ENCODE assay signal across 1 cellular context in the genomic region with DNA sequence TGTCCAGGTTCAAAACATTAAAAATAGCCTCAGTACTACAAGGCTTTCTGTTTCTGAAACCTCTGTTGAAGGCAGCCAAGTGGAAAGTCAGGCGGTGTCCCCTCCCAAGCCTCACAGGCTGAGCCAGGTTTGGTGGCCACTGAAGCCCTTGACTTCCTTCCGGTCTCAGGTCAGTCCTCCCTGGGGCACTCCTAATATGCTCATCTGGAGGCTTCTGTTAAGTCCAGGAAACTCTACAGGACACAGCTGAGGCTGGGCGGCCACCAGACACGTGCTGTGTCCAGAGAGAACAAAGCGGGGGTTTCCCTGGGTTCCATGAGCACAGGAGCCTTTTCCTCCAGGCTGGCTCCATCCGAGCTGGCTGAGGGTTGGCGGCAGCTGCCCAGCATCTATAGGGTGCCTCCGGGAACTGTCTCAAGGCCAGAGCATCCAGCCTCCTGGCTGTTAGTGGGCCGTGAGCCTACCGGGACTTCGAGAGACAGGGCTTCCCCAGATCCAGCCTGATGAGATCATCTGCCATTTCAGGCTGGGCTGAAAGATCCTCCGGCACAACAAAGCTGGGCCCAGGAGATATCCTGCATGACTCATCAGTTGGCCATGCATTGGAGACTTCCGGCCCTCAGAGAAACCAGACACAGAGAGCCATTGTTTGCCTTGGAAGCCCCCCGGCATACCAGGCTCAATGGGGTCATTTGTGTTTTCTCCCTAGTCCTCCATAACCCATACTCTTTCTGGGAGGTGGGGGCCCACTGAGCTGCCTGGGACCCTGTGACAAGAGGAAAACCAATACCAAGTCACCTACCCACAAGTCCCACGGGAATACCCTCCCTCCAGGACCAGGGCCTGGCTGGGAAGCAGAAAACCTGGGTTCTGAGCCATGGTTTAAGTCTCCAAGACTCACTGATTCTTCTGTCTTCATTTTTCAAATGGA.
TF ChIP-seq lines count a peak whose summit lies in the region.

No MANE protein-coding gene starts in this region.

TF ChIP-seq in HepG2, 621 proteins besides CTCF, POLR2A, EP300 and RAD21 (continued from another document and continues in another):
- no peak for TF ChIP-seq IRF1 (CRISPR knock-in tag; IDR thresholded peaks at IDR 0.05; ENCODE audit: low read depth)
- no peak; the same call in 1 of the 2 replicates for TF ChIP-seq ZNF670 (CRISPR knock-in tag; IDR thresholded peaks at IDR 0.05; ENCODE audit: borderline replicate concordance)
- TF ChIP-seq, protein P1, sequence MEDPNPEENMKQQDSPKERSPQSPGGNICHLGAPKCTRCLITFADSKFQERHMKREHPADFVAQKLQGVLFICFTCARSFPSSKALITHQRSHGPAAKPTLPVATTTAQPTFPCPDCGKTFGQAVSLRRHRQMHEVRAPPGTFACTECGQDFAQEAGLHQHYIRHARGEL (CRISPR knock-in tag; IDR thresholded peaks at IDR 0.05) = no peak
- peak; percentile 100 for TF ChIP-seq FOSL1 (CRISPR knock-in tag; IDR thresholded peaks at IDR 0.05; ENCODE audit: borderline replicate concordance)
- peak; percentile 88; the same call in 1 of the 2 replicates for TF ChIP-seq MYC (CRISPR knock-in tag; IDR thresholded peaks at IDR 0.05; ENCODE audit: borderline replicate concordance)
- peak; percentile 86 for TF ChIP-seq ELF1 (CRISPR knock-in tag; IDR thresholded peaks at IDR 0.05)
- TF ChIP-seq KDM1A (CRISPR knock-in tag; IDR thresholded peaks at IDR 0.05) = peak; percentile 77; the same call in 1 of the 2 replicates
- TF ChIP-seq PHB2 (IDR thresholded peaks at IDR 0.05; ENCODE audit: partially characterized antibody) = no peak
- no peak for TF ChIP-seq ZNF678 (CRISPR knock-in tag; IDR thresholded peaks at IDR 0.05)
- TF ChIP-seq SMC3 (IDR thresholded peaks at IDR 0.05; ENCODE audit: low read length) = peak; percentile 36; the same call in 1 of the 2 replicates
- TF ChIP-seq ZNF329 (CRISPR knock-in tag; IDR thresholded peaks at IDR 0.05; ENCODE audit: low read depth) = peak; percentile 88
- TF ChIP-seq ZZZ3 (CRISPR knock-in tag; IDR thresholded peaks at IDR 0.05; ENCODE audit: borderline replicate concordance) = peak; percentile 87
- no peak for TF ChIP-seq ZBTB2 (CRISPR knock-in tag; IDR thresholded peaks at IDR 0.05; ENCODE audit: low read depth)
- TF ChIP-seq ZNF703 (CRISPR knock-in tag; IDR thresholded peaks at IDR 0.05; ENCODE audit: borderline replicate concordance) = peak; percentile 89; the same call in 1 of the 2 replicates
- TF ChIP-seq ZSCAN22 (CRISPR knock-in tag; IDR thresholded peaks at IDR 0.05) = no peak
- TF ChIP-seq CBX2 (IDR thresholded peaks at IDR 0.05; ENCODE audit: low read depth, low read length) = no peak
- TF ChIP-seq CBX2 (CRISPR knock-in tag; IDR thresholded peaks at IDR 0.05; ENCODE audit: low read depth) = 0 out of 2 replicates have a peak, but pooled peaks have one; percentile 22
- TF ChIP-seq PPARG (CRISPR knock-in tag; conservative IDR thresholded peaks at IDR 0.05) = peak; percentile 92
- TF ChIP-seq ZNF331 (CRISPR knock-in tag; IDR thresholded peaks at IDR 0.05) = peak; percentile 88; the same call in 1 of the 2 replicates
- peak; percentile 70 for TF ChIP-seq GATAD1 (CRISPR knock-in tag; IDR thresholded peaks at IDR 0.05)
- no peak for TF ChIP-seq DR1 (CRISPR knock-in tag; IDR thresholded peaks at IDR 0.05)
- no peak for TF ChIP-seq ZNF550 (CRISPR knock-in tag; IDR thresholded peaks at IDR 0.05; ENCODE audit: borderline replicate concordance)
- no peak for TF ChIP-seq SUZ12 (IDR thresholded peaks at IDR 0.05; ENCODE audit: low read depth, low read length)
- TF ChIP-seq, protein P2, sequence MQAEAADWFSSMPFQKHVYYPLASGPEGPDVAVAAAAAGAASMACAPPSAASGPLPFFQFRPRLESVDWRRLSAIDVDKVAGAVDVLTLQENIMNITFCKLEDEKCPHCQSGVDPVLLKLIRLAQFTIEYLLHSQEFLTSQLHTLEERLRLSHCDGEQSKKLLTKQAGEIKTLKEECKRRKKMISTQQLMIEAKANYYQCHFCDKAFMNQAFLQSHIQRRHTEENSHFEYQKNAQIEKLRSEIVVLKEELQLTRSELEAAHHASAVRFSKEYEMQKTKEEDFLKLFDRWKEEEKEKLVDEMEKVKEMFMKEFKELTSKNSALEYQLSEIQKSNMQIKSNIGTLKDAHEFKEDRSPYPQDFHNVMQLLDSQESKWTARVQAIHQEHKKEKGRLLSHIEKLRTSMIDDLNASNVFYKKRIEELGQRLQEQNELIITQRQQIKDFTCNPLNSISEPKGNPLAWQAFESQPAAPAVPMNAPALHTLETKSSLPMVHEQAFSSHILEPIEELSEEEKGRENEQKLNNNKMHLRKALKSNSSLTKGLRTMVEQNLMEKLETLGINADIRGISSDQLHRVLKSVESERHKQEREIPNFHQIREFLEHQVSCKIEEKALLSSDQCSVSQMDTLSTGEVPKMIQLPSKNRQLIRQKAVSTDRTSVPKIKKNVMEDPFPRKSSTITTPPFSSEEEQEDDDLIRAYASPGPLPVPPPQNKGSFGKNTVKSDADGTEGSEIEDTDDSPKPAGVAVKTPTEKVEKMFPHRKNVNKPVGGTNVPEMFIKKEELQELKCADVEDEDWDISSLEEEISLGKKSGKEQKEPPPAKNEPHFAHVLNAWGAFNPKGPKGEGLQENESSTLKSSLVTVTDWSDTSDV (CRISPR knock-in tag; IDR thresholded peaks at IDR 0.05) = peak; percentile 83
- peak; percentile 97; the same call in 1 of the 2 replicates for TF ChIP-seq THRA (CRISPR knock-in tag; IDR thresholded peaks at IDR 0.05; ENCODE audit: borderline replicate concordance)
- TF ChIP-seq ZBTB26 (CRISPR knock-in tag; IDR thresholded peaks at IDR 0.05; ENCODE audit: borderline replicate concordance) = peak; percentile 84
- 0 out of 2 replicates have a peak, but pooled peaks have one; percentile 7 for TF ChIP-seq ZNF33B (CRISPR knock-in tag; IDR thresholded peaks at IDR 0.05)
- TF ChIP-seq ZNF260 (CRISPR knock-in tag; IDR thresholded peaks at IDR 0.05; ENCODE audit: borderline replicate concordance, low read depth) = no peak
- TF ChIP-seq ZNF414 (CRISPR knock-in tag; IDR thresholded peaks at IDR 0.05) = peak; percentile 99
- TF ChIP-seq ZNF546 (CRISPR knock-in tag; conservative IDR thresholded peaks at IDR 0.05) = peak; percentile 92; the same call in 1 of the 2 replicates
- TF ChIP-seq ZNF101 (CRISPR knock-in tag; IDR thresholded peaks at IDR 0.05; ENCODE audit: borderline replicate concordance, low read depth) = 0 out of 2 replicates have a peak, but pooled peaks have one; percentile 91
- TF ChIP-seq ZFP36L1 (CRISPR knock-in tag; IDR thresholded peaks at IDR 0.05) = peak; percentile 84
- TF ChIP-seq, protein P3, sequence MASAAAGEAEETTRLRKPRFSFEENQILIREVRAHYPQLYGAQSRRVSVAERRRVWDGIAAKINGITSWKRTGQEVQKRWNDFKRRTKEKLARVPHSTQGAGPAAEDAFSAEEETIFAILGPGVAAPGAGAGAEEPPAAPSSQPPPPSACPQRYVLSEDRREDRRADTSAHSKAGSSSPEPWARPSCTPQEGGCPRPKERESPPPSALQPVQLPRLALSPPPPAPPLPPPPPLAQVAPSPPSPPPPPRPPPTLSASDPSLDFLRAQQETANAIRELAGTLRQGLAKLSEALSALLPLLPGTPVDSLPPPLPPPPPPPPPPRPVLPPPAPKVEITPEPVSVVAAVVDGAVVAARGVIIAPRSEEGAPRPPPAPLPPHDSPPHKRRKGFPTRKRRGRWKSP (CRISPR knock-in tag; IDR thresholded peaks at IDR 0.05) = peak; percentile 92
- TF ChIP-seq ZNF549 (CRISPR knock-in tag; IDR thresholded peaks at IDR 0.05) = no peak
- no peak for TF ChIP-seq ZFP41 (CRISPR knock-in tag; IDR thresholded peaks at IDR 0.05; ENCODE audit: borderline replicate concordance)
- TF ChIP-seq MATR3 (CRISPR knock-in tag; IDR thresholded peaks at IDR 0.05) = no peak
- no peak for TF ChIP-seq RAD51 (IDR thresholded peaks at IDR 0.05; ENCODE audit: borderline replicate concordance)
- no peak for TF ChIP-seq ZNF460 (CRISPR knock-in tag; IDR thresholded peaks at IDR 0.05; ENCODE audit: borderline replicate concordance)
- TF ChIP-seq, protein P4, sequence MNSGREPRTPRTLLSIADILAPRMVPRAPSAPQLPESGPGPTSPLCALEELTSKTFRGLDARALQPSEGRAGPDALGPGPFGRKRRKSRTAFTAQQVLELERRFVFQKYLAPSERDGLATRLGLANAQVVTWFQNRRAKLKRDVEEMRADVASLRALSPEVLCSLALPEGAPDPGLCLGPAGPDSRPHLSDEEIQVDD (CRISPR knock-in tag; IDR thresholded peaks at IDR 0.05; ENCODE audit: borderline replicate concordance) = peak; percentile 43; the same call in 1 of the 2 replicates
- peak; percentile 99 for TF ChIP-seq MEF2D (CRISPR knock-in tag; IDR thresholded peaks at IDR 0.05)
- TF ChIP-seq THAP7 (CRISPR knock-in tag; IDR thresholded peaks at IDR 0.05) = peak; percentile 79
- TF ChIP-seq ZNF761 (CRISPR knock-in tag; conservative IDR thresholded peaks at IDR 0.05) = peak; percentile 99
- TF ChIP-seq, protein P5, sequence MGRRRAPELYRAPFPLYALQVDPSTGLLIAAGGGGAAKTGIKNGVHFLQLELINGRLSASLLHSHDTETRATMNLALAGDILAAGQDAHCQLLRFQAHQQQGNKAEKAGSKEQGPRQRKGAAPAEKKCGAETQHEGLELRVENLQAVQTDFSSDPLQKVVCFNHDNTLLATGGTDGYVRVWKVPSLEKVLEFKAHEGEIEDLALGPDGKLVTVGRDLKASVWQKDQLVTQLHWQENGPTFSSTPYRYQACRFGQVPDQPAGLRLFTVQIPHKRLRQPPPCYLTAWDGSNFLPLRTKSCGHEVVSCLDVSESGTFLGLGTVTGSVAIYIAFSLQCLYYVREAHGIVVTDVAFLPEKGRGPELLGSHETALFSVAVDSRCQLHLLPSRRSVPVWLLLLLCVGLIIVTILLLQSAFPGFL (CRISPR knock-in tag; IDR thresholded peaks at IDR 0.05) = no peak
- peak; percentile 94; the same call in 1 of the 2 replicates for TF ChIP-seq ZNF280B (CRISPR knock-in tag; IDR thresholded peaks at IDR 0.05; ENCODE audit: borderline replicate concordance)
- TF ChIP-seq ATF5 (CRISPR knock-in tag; IDR thresholded peaks at IDR 0.05; ENCODE audit: low read depth) = no peak
- peak; percentile 83; the same call in 1 of the 2 replicates for TF ChIP-seq KDM3A (CRISPR knock-in tag; IDR thresholded peaks at IDR 0.05; ENCODE audit: low read depth)
